In genomic region chr4:22052076-22052475, GRCh38 we compare ENCODE assay signal across 22 cellular contexts.
"Had no signal": no experiment of that assay in that cellular context is flagged by ENCODE, and none has a peak within 500 bp of the region (broad histone marks: within the 10 kb centered on the region; RNA-seq: fewer than 3 reads in every experiment).

No MANE protein-coding gene starts in this region.

- DNase-seq: stimulated activated CD4-positive, alpha-beta T cell treated with anti-CD3 and anti-CD28 coated beads, Interleukin-2, amount 100 ng/mL, for 48 hours; stimulated activated CD4-positive, alpha-beta T cell treated with anti-CD3 and anti-CD28 coated beads, Interleukin-4, amount 100 ng/mL, for 1 hour; stimulated activated CD4-positive, alpha-beta T cell treated with anti-CD3 and anti-CD28 coated beads, Interleukin-4, amount 100 ng/mL, for 24 hours; stimulated activated CD4-positive, alpha-beta T cell treated with anti-CD3 and anti-CD28 coated beads, Interleukin-4, amount 100 ng/mL, for 4 hours; stimulated activated CD8-positive, alpha-beta memory T cell treated with anti-CD3 and anti-CD28 coated beads, Interleukin-4, amount 100 ng/mL, for 48 hours; stimulated activated naive B cell treated with anti-CD40 and anti-IgM and Interleukin-4, amounts not matched to agents 10 μg/mL and 1 μg/mL and 100 μg/mL, for 72 hours; stimulated activated naive CD4-positive, alpha-beta T cell; stimulated activated naive CD4-positive, alpha-beta T cell treated with Interleukin-2 at 50 U/mL for 16 hours; stimulated activated naive CD8-positive, alpha-beta T cell treated with anti-CD3 and anti-CD28 coated beads, Interleukin-15, amount 100 ng/mL, for 72 hours; stimulated activated naive CD8-positive, alpha-beta T cell treated with anti-CD3 and anti-CD28 coated beads, Interleukin-15, Interleukin-2, amounts not matched to agents 100 U/mL and 50 U/mL, for 24 hours; stomach; substantia nigra; testis; thyroid gland; tibial artery; transverse colon; trophoblast cell; upper lobe of left lung; upper lobe of right lung; uterus had no signal

- ATAC-seq: stimulated activated effector memory CD8-positive, alpha-beta T cell treated with anti-CD3 and anti-CD28 coated beads, Interleukin-12 subunit alpha, Interleukin-12 subunit beta, amount 100 ng/mL, for 72 hours; stimulated activated memory B cell treated with anti-CD40 and anti-IgM and Interleukin-4, amounts not matched to agents 10 μg/mL and 1 μg/mL and 100 μg/mL, for 72 hours; stimulated activated naive B cell treated with anti-CD40 and anti-IgM and Interleukin-4, amounts not matched to agents 10 μg/mL and 1 μg/mL and 100 μg/mL, for 72 hours; stimulated activated naive CD8-positive, alpha-beta T cell treated with anti-CD3 and anti-CD28 coated beads, Interleukin-15, amount 100 ng/mL, for 72 hours; stimulated activated naive CD8-positive, alpha-beta T cell treated with anti-CD3 and anti-CD28 coated beads, Interleukin-15, Interleukin-2, amounts not matched to agents 100 U/mL and 50 U/mL, for 24 hours; upper lobe of right lung had no signal
